ENCODE assay signal across 1 cellular context in genomic region chr16:30604316-30604947, GRCh38.
TF ChIP-seq lines count a peak whose summit lies in the region.

No MANE protein-coding gene starts in this region.

TF ChIP-seq in H1, 55 proteins besides CTCF, POLR2A, EP300 and RAD21:
- no peak for TF ChIP-seq KDM4A (IDR thresholded peaks at IDR 0.05; ENCODE audit: low read depth, low read length, severe bottlenecking)
- TF ChIP-seq GABPA (IDR thresholded peaks at IDR 0.05; ENCODE audit: borderline replicate concordance, insufficient read depth, low read length): no peak
- TF ChIP-seq GTF2F1 (IDR thresholded peaks at IDR 0.05; ENCODE audit: borderline replicate concordance, low read depth, low read length): no peak
- TF ChIP-seq NRF1 (IDR thresholded peaks at IDR 0.05; ENCODE audit: low read depth, low read length): no peak
- no peak for TF ChIP-seq ASH2L (IDR thresholded peaks at IDR 0.05; ENCODE audit: low read length)
- TF ChIP-seq TCF12 (IDR thresholded peaks at IDR 0.05; ENCODE audit: low read depth, low read length): no peak
- TF ChIP-seq CHD1 (IDR thresholded peaks at IDR 0.05; ENCODE audit: low read depth, low read length): no peak
